ENCODE assay signal across 8 cellular contexts in the genomic region with DNA sequence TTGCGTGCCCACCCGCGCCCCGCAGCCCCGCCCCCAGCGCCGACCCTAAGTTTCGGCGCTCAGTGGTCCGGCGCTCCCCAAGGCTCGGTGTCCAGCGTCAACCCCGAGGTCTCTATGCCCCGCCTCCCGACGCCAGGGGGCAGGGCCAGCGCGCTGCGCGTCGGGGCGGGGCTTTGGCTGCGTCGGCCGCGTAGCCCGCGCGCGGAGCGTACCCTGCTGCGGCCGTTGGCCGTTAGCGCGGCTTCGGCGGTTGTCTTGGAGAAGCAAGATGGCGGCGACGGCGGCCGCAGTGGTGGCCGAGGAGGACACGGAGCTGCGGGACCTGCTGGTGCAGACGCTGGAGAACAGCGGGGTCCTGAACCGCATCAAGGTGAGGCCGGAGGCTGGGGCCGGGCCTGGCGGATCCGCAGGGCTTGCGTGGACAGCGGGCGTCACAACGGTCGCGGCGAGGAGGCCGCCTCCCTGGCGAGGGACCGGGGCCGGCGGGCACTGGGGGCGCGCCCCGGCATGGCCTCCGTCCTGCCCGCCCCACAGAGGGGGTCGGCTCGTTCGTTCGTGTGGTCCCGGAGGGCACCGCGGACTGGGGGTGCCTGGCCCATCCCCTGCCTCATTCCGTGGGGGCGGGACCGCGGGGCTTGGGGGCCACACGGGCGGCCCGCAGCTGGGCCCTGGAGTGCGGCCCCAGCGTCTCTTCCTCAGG. TPM values are rescaled to one million over a fixed set of nuclear protein-coding genes. Genes with fewer than 3 reads are reported as not detected.
DNase-seq lines count a peak whose midpoint lies in the region; ATAC-seq and TF ChIP-seq lines count a peak whose summit lies in the region.

A gene with protein sequence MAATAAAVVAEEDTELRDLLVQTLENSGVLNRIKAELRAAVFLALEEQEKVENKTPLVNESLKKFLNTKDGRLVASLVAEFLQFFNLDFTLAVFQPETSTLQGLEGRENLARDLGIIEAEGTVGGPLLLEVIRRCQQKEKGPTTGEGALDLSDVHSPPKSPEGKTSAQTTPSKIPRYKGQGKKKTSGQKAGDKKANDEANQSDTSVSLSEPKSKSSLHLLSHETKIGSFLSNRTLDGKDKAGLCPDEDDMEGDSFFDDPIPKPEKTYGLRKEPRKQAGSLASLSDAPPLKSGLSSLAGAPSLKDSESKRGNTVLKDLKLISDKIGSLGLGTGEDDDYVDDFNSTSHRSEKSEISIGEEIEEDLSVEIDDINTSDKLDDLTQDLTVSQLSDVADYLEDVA (plus strand): TSS at position 253 of the 700 bp plus-strand sequence. CDS start 16 bp downstream, at position 269.

- 3% methylated on average over 6 of the region's 87 CpGs for WGBS in SK-N-SH (ENCODE audit: low lambda C conversion rate)
- WGBS in testis, 2 donors, result 0 to 1% methylated on average over 11 to 79 of the region's 87 CpGs

- POLR2A ChIA-PET in SK-N-SH (lab: Yijun Ruan, JAX), result interaction anchor here (0.7 to 1.5 kb wide), 3 partner anchors 31 to 43 kb away, joined by 3 to 5 read pairs (median 4); a partner anchor contains a TSS

- TF ChIP-seq CTCF in SK-N-SH (IDR thresholded peaks at IDR 0.05) (no peak), omental fat pad (IDR thresholded peaks at IDR 0.05) (no peak), testis (IDR thresholded peaks at IDR 0.05) (peak in 2 of 3 experiments; percentile 8 to 33)

- no peaks in the 10 kb centered on the region for H3K9me2 ChIP-seq in SK-N-SH

- H3K4me1 ChIP-seq in SK-N-SH (ENCODE audit: control insufficient read depth in 1 of 2, insufficient read depth in 2 of 2, low read depth in 1 of 2, low read length in 1 of 2), result peaks cover 15 to 24% of the 10 kb centered on the region in 2 experiments; a peak in 3 of 4 replicates
- no peaks in the 10 kb centered on the region for H3K4me1 ChIP-seq in testis

- H3F3A ChIP-seq in SK-N-SH (replicated peaks; ENCODE audit: insufficient read depth), result peaks cover 3% of the 10 kb centered on the region

- H3K27ac ChIP-seq in SK-N-SH (ENCODE audit: low read depth in 2 of 2, low read length in 1 of 2) (peak within 1 kb of the TSS; percentile 42 to 86; a peak in 3 of 4 replicates), testis (peak within 1 kb of the TSS; percentile 87 to 88)

- peak within 1 kb of the TSS; percentile 96 to 97 for H3K4me3 ChIP-seq in SK-N-SH (ENCODE audit: low read depth in 2 of 2, low read length in 1 of 2)
- H3K4me3 ChIP-seq in testis, result peak within 1 kb of the TSS; percentile 83 to 95

- TF ChIP-seq RAD21 in SK-N-SH (IDR thresholded peaks at IDR 0.05; ENCODE audit: low read length), result no peak

- TF ChIP-seq POLR2A in testis (IDR thresholded peaks at IDR 0.05), result no peak

- H3K27ac Mint-ChIP-seq in activated naive CD4-positive, alpha-beta T cell treated with anti-CD3 and anti-CD28 coated beads, Interleukin-2, amount 50 U/mL, for 24 hours, result peak within 1 kb of the TSS; percentile 77

- H3K9me3 Mint-ChIP-seq in activated naive CD4-positive, alpha-beta T cell treated with anti-CD3 and anti-CD28 coated beads, Interleukin-2, amount 50 U/mL, for 24 hours, result no peaks in the 10 kb centered on the region

- no peaks in the 10 kb centered on the region for H3K27me3 Mint-ChIP-seq in activated naive CD4-positive, alpha-beta T cell treated with anti-CD3 and anti-CD28 coated beads, Interleukin-2, amount 50 U/mL, for 24 hours

- H3K36me3 ChIP-seq in SK-N-SH (replicated peaks in 1 of 2; ENCODE audit: control insufficient read depth in 1 of 2, insufficient read depth in 2 of 2, low read length in 1 of 2) (peaks cover 23 to 29% of the 10 kb centered on the region in 2 experiments), testis (ENCODE audit: low read depth, missing control alignments) (no peaks in the 10 kb centered on the region)

- CTCF ChIA-PET in SK-N-SH (lab: Yijun Ruan, JAX), result interaction anchor here (0.6 to 3.4 kb wide), 11 partner anchors 10 to 152 kb away, joined by 3 to 27 read pairs (median 4); no protein-coding TSS in a partner anchor

- H2AFZ ChIP-seq in SK-N-SH (ENCODE audit: low read depth), result peak within 1 kb of the TSS; percentile 92

- H3K36me3 Mint-ChIP-seq in activated naive CD4-positive, alpha-beta T cell treated with anti-CD3 and anti-CD28 coated beads, Interleukin-2, amount 50 U/mL, for 24 hours, result no peaks in the 10 kb centered on the region

- peaks cover 84% of the 10 kb centered on the region for H3K79me2 ChIP-seq in SK-N-SH (ENCODE audit: insufficient read depth)

- peak within 1 kb of the TSS; percentile 98 for H3K4me2 ChIP-seq in SK-N-SH

- intact Hi-C loops in testis (cut with DNase I; ENCODE audit: low total_unique reads), result no loop called here

- H3K4me1 Mint-ChIP-seq in activated naive CD4-positive, alpha-beta T cell treated with anti-CD3 and anti-CD28 coated beads, Interleukin-2, amount 50 U/mL, for 24 hours, result peaks cover 27% of the 10 kb centered on the region

- H3K27me3 ChIP-seq in SK-N-SH (ENCODE audit: insufficient read depth), result no peaks in the 10 kb centered on the region
- H3K27me3 ChIP-seq in testis, result no peaks in the 10 kb centered on the region

- H4K20me1 ChIP-seq in SK-N-SH (ENCODE audit: insufficient read depth), result peaks cover 5% of the 10 kb centered on the region

- peak in 1 of 2 experiments; percentile 54; a peak in 1 of 4 replicates for TF ChIP-seq EP300 in SK-N-SH (IDR thresholded peaks at IDR 0.05; ENCODE audit: borderline replicate concordance in 1 of 2, low read depth in 1 of 2, low read length in 1 of 2)

- ATAC-seq in HG02571 (IDR thresholded peaks at IDR 0.05; ENCODE audit: unreplicated experiment) (peak; percentile 90), omental fat pad (ENCODE audit: low FRiP score) (peak; percentile 99)

- H3K9me3 ChIP-seq in SK-N-SH (no peaks in the 10 kb centered on the region), testis (no peaks in the 10 kb centered on the region)

- DNase-seq in GM04503 (ENCODE audit: low read depth) (peak; percentile 67), NCI-H1048 (lab: John Stamatoyannopoulos, UW) (peak; percentile 86), SK-N-SH (peak; percentile 99), glomerular visceral epithelial cell (ENCODE audit: extremely low spot score) (peak; percentile 98), omental fat pad (ENCODE audit: low spot score) (peak; percentile 77), testis (peak; percentile 97)

- H3K9ac ChIP-seq in SK-N-SH, result peak within 1 kb of the TSS; percentile 81

- peak within 1 kb of the TSS; percentile 91 for H3K4me3 Mint-ChIP-seq in activated naive CD4-positive, alpha-beta T cell treated with anti-CD3 and anti-CD28 coated beads, Interleukin-2, amount 50 U/mL, for 24 hours

TF ChIP-seq in SK-N-SH, 30 proteins besides CTCF, POLR2A, EP300 and RAD21 (continues in another document):
- TF ChIP-seq, protein P1, sequence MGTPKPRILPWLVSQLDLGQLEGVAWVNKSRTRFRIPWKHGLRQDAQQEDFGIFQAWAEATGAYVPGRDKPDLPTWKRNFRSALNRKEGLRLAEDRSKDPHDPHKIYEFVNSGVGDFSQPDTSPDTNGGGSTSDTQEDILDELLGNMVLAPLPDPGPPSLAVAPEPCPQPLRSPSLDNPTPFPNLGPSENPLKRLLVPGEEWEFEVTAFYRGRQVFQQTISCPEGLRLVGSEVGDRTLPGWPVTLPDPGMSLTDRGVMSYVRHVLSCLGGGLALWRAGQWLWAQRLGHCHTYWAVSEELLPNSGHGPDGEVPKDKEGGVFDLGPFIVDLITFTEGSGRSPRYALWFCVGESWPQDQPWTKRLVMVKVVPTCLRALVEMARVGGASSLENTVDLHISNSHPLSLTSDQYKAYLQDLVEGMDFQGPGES (IDR thresholded peaks at IDR 0.05; ENCODE audit: low read depth, low read length), result no peak
- TF ChIP-seq, protein P2, sequence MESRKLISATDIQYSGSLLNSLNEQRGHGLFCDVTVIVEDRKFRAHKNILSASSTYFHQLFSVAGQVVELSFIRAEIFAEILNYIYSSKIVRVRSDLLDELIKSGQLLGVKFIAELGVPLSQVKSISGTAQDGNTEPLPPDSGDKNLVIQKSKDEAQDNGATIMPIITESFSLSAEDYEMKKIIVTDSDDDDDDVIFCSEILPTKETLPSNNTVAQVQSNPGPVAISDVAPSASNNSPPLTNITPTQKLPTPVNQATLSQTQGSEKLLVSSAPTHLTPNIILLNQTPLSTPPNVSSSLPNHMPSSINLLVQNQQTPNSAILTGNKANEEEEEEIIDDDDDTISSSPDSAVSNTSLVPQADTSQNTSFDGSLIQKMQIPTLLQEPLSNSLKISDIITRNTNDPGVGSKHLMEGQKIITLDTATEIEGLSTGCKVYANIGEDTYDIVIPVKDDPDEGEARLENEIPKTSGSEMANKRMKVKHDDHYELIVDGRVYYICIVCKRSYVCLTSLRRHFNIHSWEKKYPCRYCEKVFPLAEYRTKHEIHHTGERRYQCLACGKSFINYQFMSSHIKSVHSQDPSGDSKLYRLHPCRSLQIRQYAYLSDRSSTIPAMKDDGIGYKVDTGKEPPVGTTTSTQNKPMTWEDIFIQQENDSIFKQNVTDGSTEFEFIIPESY (IDR thresholded peaks at IDR 0.05; ENCODE audit: borderline replicate concordance, low read depth), result no peak
- TF ChIP-seq, protein P3, sequence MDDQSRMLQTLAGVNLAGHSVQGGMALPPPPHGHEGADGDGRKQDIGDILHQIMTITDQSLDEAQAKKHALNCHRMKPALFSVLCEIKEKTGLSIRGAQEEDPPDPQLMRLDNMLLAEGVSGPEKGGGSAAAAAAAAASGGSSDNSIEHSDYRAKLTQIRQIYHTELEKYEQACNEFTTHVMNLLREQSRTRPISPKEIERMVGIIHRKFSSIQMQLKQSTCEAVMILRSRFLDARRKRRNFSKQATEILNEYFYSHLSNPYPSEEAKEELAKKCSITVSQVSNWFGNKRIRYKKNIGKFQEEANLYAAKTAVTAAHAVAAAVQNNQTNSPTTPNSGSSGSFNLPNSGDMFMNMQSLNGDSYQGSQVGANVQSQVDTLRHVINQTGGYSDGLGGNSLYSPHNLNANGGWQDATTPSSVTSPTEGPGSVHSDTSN (IDR thresholded peaks at IDR 0.05), result no peak
- no peak for TF ChIP-seq TEAD4 (IDR thresholded peaks at IDR 0.05; ENCODE audit: borderline replicate concordance, insufficient read depth)
- TF ChIP-seq, protein P4, sequence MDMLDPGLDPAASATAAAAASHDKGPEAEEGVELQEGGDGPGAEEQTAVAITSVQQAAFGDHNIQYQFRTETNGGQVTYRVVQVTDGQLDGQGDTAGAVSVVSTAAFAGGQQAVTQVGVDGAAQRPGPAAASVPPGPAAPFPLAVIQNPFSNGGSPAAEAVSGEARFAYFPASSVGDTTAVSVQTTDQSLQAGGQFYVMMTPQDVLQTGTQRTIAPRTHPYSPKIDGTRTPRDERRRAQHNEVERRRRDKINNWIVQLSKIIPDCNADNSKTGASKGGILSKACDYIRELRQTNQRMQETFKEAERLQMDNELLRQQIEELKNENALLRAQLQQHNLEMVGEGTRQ (IDR thresholded peaks at IDR 0.05; ENCODE audit: borderline replicate concordance, low read depth, low read length), result no peak
- TF ChIP-seq TCF12 (IDR thresholded peaks at IDR 0.05), result no peak; the same call in 1 of the 2 replicates
- no peak for TF ChIP-seq FOSL2 (IDR thresholded peaks at IDR 0.05; ENCODE audit: borderline replicate concordance, low read depth)

RNA-seq across cellular contexts. Expression of the gene that starts here (rescaled TPM):
- polyA plus RNA-seq in SK-N-SH (2012; rRNA removed) (7.5 and 9.7 TPM in 2 replicates), testis (ENCODE audit: insufficient read depth, low read depth, low replicate concordance) (105 TPM)
- 8.4 and 11.3 TPM in 2 replicates for polyA plus RNA-seq in SK-N-SH (2012; cell fraction: cytosol; rRNA removed)
- polyA plus RNA-seq in SK-N-SH (2012; cell fraction: nucleus; rRNA removed), result 17.1 and 27.9 TPM in 2 replicates
- total RNA-seq in omental fat pad (10 to 100 TPM; 12.2 to 13.7 (median 13.4) TPM), testis (100 to 1,000 TPM in 1 of 2 donors, 10 to 100 TPM in 1; 67.0 to 129 TPM)

Comparison
In these comparisons a context has a peak if more than half of its experiments do, and no peak if none do; other contexts are left out.
1. Peak in every context shown above with its lines: DNase-seq, ATAC-seq, H3K4me3 ChIP-seq and H3K27ac ChIP-seq.
2. RNA of the gene that starts here (total RNA-seq): 67.0 to 129 TPM in testis; 12.2 to 13.7 TPM in omental fat pad; every median in the first group is over 4 times any median in the second.
3. CTCF ChIP-seq: peak in testis (2 of 3); none in SK-N-SH (single experiment) and omental fat pad (0 of 3).